11 cellular contexts compared by ENCODE assay signal in the genomic region with DNA sequence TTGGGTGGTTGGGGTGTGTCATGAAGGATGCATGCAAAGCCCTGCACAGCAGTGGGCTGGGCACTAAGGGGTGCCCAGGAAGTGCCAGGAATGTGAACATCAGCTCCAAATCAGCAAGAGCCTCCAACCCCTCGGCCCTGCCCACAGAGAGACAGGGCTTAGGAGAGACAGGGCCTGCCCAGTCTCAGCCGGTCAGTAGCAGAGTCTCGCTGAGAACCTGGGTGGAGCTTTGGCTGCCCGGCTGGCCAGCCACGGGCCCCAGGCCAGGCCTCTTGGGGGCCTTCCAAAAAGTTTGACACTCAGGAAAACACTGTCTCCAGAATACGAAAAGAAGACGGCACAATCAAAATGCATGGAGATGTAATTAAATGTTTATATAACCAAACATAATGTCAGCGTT. TPM values are rescaled to one million over a fixed set of nuclear protein-coding genes. Genes with fewer than 3 reads are reported as not detected.
DNase-seq lines count a peak whose midpoint lies in the region; ATAC-seq and TF ChIP-seq lines count a peak whose summit lies in the region.
"Had no signal": no experiment of that assay in that cellular context is flagged by ENCODE, and none has a peak within 500 bp of the region (broad histone marks: within the 10 kb centered on the region; RNA-seq: fewer than 3 reads in every experiment).

No MANE protein-coding gene starts in this region.

- H3K9me3 ChIP-seq in heart right ventricle, result no peaks in the 10 kb centered on the region
- H3K9me3 ChIP-seq in psoas muscle, result no peaks in the 10 kb centered on the region

- H3K36me3 ChIP-seq in heart right ventricle (no peaks in the 10 kb centered on the region), psoas muscle (ENCODE audit: insufficient read depth in 1 of 2, low read depth in 1 of 2) (no peaks in the 10 kb centered on the region)

- peak in 4 of 8 donors; percentile 18 to 61 (median 38) for ATAC-seq in heart right ventricle
- peak in 2 of 4 donors; percentile 22 to 30 for ATAC-seq in psoas muscle
- no peak for ATAC-seq in GM18520 (IDR thresholded peaks at IDR 0.05; ENCODE audit: unreplicated experiment)

- TF ChIP-seq CTCF in heart right ventricle (IDR thresholded peaks at IDR 0.05), result no peak
- TF ChIP-seq CTCF in psoas muscle (IDR thresholded peaks at IDR 0.05), result no peak

- H3K27ac ChIP-seq in heart right ventricle, result peak overlapping the region; percentile 10 to 88 (median 70)
- peak overlapping the region; percentile 67 for H3K27ac ChIP-seq in psoas muscle

- DNase-seq in AG20443 (ENCODE audit: low spot score) (peak; percentile 94), astrocyte of the hippocampus (ENCODE audit: low read depth, low spot score) (peak; percentile 68), heart right ventricle (peak; percentile 63 to 80), psoas muscle (peak; percentile 76 to 89), NCI-H2029 (lab: John Stamatoyannopoulos, UW) (no peak), middle frontal gyrus (ENCODE audit: extremely low spot score, low spot score) (no peak), NCI-H774 (lab: John Stamatoyannopoulos, UW) (no peak)
- DNase-seq: activated T-cell treated with anti-CD3 and anti-CD28 coated beads, Interleukin-2, amount 50 U/mL, for 24 hours; MV-4-11; OCI-M1 had no signal

- 10% methylated on average over 8 of the region's 8 CpGs for WGBS in heart right ventricle, 2 donors
- WGBS in psoas muscle, 3 donors, result 4 to 15% (median 6%) methylated on average over 8 of the region's 8 CpGs

- peak overlapping the region in 1 of 10 donors; percentile 4 for H3K4me3 ChIP-seq in heart right ventricle
- peak overlapping the region; percentile 34 for H3K4me3 ChIP-seq in psoas muscle

- H3K4me1 ChIP-seq in heart right ventricle (peaks cover 12 to 60% (median 33%) of the 10 kb centered on the region in 9 donors), psoas muscle (peaks cover 52% of the 10 kb centered on the region)

- intact Hi-C loops in heart right ventricle (cut with DNase I) (loop anchor here in 4 of 10 donors (10.0 kb wide), 1 partner anchor 149 kb away; the partner anchor contains the start of genes CFAP99 (in 4 of the 4) and ZFYVE28 (in 4 of the 4)), psoas muscle (cut with DNase I) (loop anchor here in 1 of 2 donors (5.0 kb wide), 1 partner anchor 136 kb away; no protein-coding TSS in a partner anchor)

- H3K27me3 ChIP-seq in heart right ventricle (no peaks in the 10 kb centered on the region), psoas muscle (ENCODE audit: insufficient read depth in 3 of 3, low read length in 2 of 3) (no peaks in the 10 kb centered on the region)

RNA-seq across cellular contexts. Expression of gene MXD4, which starts 4.3 kb away (rescaled TPM):
- total RNA-seq in heart right ventricle (10 to 100 TPM; 19.1 to 44.2 (median 27.9) TPM), psoas muscle (10 to 100 TPM; 18.8 to 36.7 (median 35.3) TPM)
- polyA plus RNA-seq in heart right ventricle (10 to 100 TPM; 29.6 to 82.2 TPM), psoas muscle (10 to 100 TPM; 15.4 to 29.9 (median 23.3) TPM)

RNA-seq across cellular contexts. Expression of gene HAUS3, which starts 24.3 kb away (rescaled TPM):
- 1 to 10 TPM; 4.0 to 7.3 (median 6.5) TPM for total RNA-seq in heart right ventricle
- polyA plus RNA-seq in heart right ventricle, result 10 to 100 TPM in 1 of 2 donors, 1 to 10 TPM in 1; 3.5 to 10.5 TPM
- 1 to 10 TPM; 4.2 to 7.4 (median 5.1) TPM for total RNA-seq in psoas muscle
- 10 to 100 TPM in 1 of 3 donors, 1 to 10 TPM in 2; 5.3 to 16.1 (median 5.8) TPM for polyA plus RNA-seq in psoas muscle

RNA-seq across cellular contexts. Expression of gene POLN, which starts 24.3 kb away (rescaled TPM):
- total RNA-seq in heart right ventricle (1 to 10 TPM; 1.3 to 3.1 (median 2.1) TPM), psoas muscle (1 to 10 TPM in 3 of 4 donors, under 1 TPM in 1; 0.84 to 3.0 (median 1.8) TPM)
- polyA plus RNA-seq in heart right ventricle (1 to 10 TPM in 1 of 2 donors, under 1 TPM in 1; 0.97 to 2.4 TPM), psoas muscle (under 1 TPM; 0.44 to 0.95 (median 0.80) TPM)

Comparison
In these comparisons a context has a peak if more than half of its experiments do, and no peak if none do; other contexts are left out.
1. DNase-seq: peak in AG20443 (single experiment), astrocyte of the hippocampus (single experiment), heart right ventricle (2 of 2) and psoas muscle (2 of 2); none in NCI-H2029 (single experiment), middle frontal gyrus (single experiment) and NCI-H774 (single experiment).